In the genomic region with DNA sequence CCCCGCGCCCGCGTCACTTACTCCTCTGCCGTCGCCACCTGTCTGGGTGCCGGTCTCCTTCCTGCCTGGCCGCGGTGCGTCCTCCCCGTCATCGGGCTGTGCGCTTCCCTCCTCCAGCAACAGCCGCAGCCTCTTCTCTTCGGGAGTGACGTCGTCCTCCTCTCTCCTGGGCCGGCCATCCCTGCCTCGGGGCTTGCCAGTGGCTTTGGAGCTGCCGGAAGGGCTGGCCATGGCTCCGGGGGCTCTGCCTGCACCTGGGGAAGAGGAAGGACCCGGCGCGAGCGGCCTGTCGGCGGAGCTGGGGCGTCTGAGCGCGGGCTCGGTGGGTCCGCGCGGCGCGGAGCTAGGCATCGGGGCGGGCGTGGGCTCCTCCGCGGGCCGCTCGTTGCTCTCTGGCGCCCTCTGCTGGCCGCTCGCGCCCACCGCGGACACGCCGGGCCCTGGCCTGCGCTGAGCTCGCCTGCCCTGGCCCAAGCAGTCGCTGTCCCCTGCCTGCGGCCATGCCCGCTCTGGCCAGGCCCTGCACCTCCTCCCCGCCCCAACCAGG, we compare ENCODE assay signal across 8 cellular contexts. TPM values are rescaled to one million over a fixed set of nuclear protein-coding genes. Genes with fewer than 3 reads are reported as not detected.
A peak's percentile ranks its signal among the peaks of the same experiment; 100 is the strongest.
DNase-seq lines count a peak whose midpoint lies in the region; ATAC-seq, FAIRE-seq and TF ChIP-seq lines count a peak whose summit lies in the region.
"Not testable (repeated sequence)": the region's sequence is repeated elsewhere in the genome, so short reads cannot be mapped to it uniquely, and the experiment has no call there.

No MANE protein-coding gene starts in this region.

- not testable (repeated sequence) for H3K36me3 ChIP-seq in K562 (ENCODE audit: control insufficient read depth, insufficient read depth, low read length); neuron (ENCODE audit: insufficient read depth, low read length)

- H2AFZ ChIP-seq in K562 (ENCODE audit: low read depth, low read length), result peak overlapping the region; percentile 66; the same call in 1 of the 2 replicates
- H2AFZ ChIP-seq in neuron (ENCODE audit: low read depth, low read length), result peak overlapping the region; percentile 81

- CTCF ChIA-PET in K562 (lab: Yijun Ruan, JAX; ENCODE audit: low intra/inter-chr PET ratio), result interaction anchor here (0.6 kb wide), 1 partner anchor 75 kb away, joined by 4 read pairs; the partner anchor contains the start of gene NDUFS8

- TF ChIP-seq RAD21 in K562 (CRISPR knock-in tag; conservative IDR thresholded peaks at IDR 0.05 in 1 of 2, IDR thresholded peaks at IDR 0.05 in 1 of 2), result peak; percentile 18 to 59; a peak in 3 of 4 replicates

- TF ChIP-seq POLR2A in K562 (conservative IDR thresholded peaks at IDR 0.05), result not testable (repeated sequence)

- not testable (repeated sequence) for H3K9me1 ChIP-seq in K562 (ENCODE audit: control insufficient read depth, insufficient read depth, low read length)

- peak overlapping the region; percentile 63; the same call in 1 of the 2 replicates for H3K4me2 ChIP-seq in K562 (ENCODE audit: insufficient read depth, low read length)

- 0 out of 4 replicates have a peak overlapping the region, but pooled peaks of 1 of the 2 experiments have one; percentile 26 for H3K9ac ChIP-seq in K562 (ENCODE audit: insufficient read depth in 1 of 2, low read depth in 2 of 2, low read length in 2 of 2)

- not testable (repeated sequence) for H3K27ac ChIP-seq in K562 (ENCODE audit: extremely low read depth, low read depth, low read length)

- in situ Hi-C loops in K562 (cut with MboI), result not testable (repeated sequence)

- peak overlapping the region; percentile 37 for H3K4me3 ChIP-seq in K562
- H3K4me3 ChIP-seq in neuron (ENCODE audit: low read length), result peak overlapping the region; percentile 40

- DNase-seq in CMK (ENCODE audit: low read depth) (peak; percentile 39), HTR-8/SVneo (ENCODE audit: insufficient read length, low spot score) (peak; percentile 91), NCI-H82 (lab: John Stamatoyannopoulos, UW) (peak; percentile 58), K562 (ENCODE audit: extremely low read depth in 1 of 4, low spot score in 3 of 4) (peak; percentile 69 to 87 (median 84)), left cardiac atrium (peak; percentile 77)
- peak; percentile 67 to 69 for DNase-seq in activated CD4-positive, alpha-beta T cell treated with anti-CD3 and anti-CD28 coated beads for 24 hours (ENCODE audit: low read depth in 2 of 2)
- peak; percentile 31 to 48 for DNase-seq in stimulated activated CD8-positive, alpha-beta memory T cell treated with anti-CD3 and anti-CD28 coated beads, Interleukin-4, amount 100 ng/mL, for 4 hours (ENCODE audit: low read depth in 2 of 2, low spot score in 1 of 2)

- peaks cover 0 to 14% of the 10 kb centered on the region in 2 experiments; a peak in 2 of 5 replicates for H3K27me3 ChIP-seq in K562 (ENCODE audit: control insufficient read depth in 2 of 2, insufficient read depth in 2 of 2, low read length in 2 of 2)
- H3K27me3 ChIP-seq in neuron (ENCODE audit: insufficient read depth, low read length), result not testable (repeated sequence)

- ATAC-seq in K562 (peak; percentile 95), left cardiac atrium (peak; percentile 83 to 85)

- intact Hi-C loops in K562 (cut with micrococcal nuclease); left cardiac atrium (cut with DNase I): not testable (repeated sequence)

- peak; percentile 93 for FAIRE-seq in HTR-8/SVneo (lab: Jason Lieb, UNC)
- FAIRE-seq in K562 (lab: Jason Lieb, UNC), result not testable (repeated sequence)

- POLR2A ChIA-PET in K562 (lab: Yijun Ruan, JAX), result not testable (repeated sequence)

- not testable (repeated sequence) for H3K9me3 ChIP-seq in K562 (replicated peaks; ENCODE audit: control insufficient read depth, insufficient read depth, low read depth, low read length); neuron (ENCODE audit: low read length)

- WGBS in K562 (ENCODE audit: insufficient coverage, low coverage, missing lambda C conversion rate), result under 1% methylated on average over 35 of the region's 57 CpGs

- peak; percentile 56 to 81 (median 76) for TF ChIP-seq CTCF in K562 (IDR thresholded peaks at IDR 0.05 in 2 of 3, conservative IDR thresholded peaks at IDR 0.05 in 1 of 3; ENCODE audit: insufficient read depth in 2 of 3, low read depth in 1 of 3, low read length in 3 of 3)

- BruUV-seq in K562 (replicated peaks; lab: Mats Ljungman, UMichigan), result not testable (repeated sequence)

- TF ChIP-seq EP300 in K562 (IDR thresholded peaks at IDR 0.05; ENCODE audit: low read length), result not testable (repeated sequence)

- not testable (repeated sequence) for H4K20me1 ChIP-seq in K562 (replicated peaks; ENCODE audit: control insufficient read depth, insufficient read depth, low read length)

- H3K4me1 ChIP-seq in K562 (replicated peaks in 1 of 2; ENCODE audit: control insufficient read depth in 2 of 2, insufficient read depth in 2 of 2, low read length in 2 of 2), result peaks cover 0 to 12% of the 10 kb centered on the region in 2 experiments; a peak in 1 of 5 replicates
- H3K4me1 ChIP-seq in neuron (ENCODE audit: insufficient read depth, low read length), result not testable (repeated sequence)

- H3K79me2 ChIP-seq in K562 (ENCODE audit: control insufficient read depth, insufficient read depth, low read length), result not testable (repeated sequence)

TF ChIP-seq in K562, 482 proteins besides CTCF, POLR2A, EP300 and RAD21 (continues in another document):
- TF ChIP-seq SAFB (IDR thresholded peaks at IDR 0.05; ENCODE audit: borderline replicate concordance, low read depth, low read length), result peak; percentile 48; the same call in 1 of the 2 replicates
- TF ChIP-seq CREB1 (IDR thresholded peaks at IDR 0.05); MYC (CRISPR knock-in tag; IDR thresholded peaks at IDR 0.05; ENCODE audit: borderline replicate concordance, low read depth); ATF1 (CRISPR knock-in tag; IDR thresholded peaks at IDR 0.05): not testable (repeated sequence)
- peak; percentile 36; the same call in 1 of the 2 replicates for TF ChIP-seq CREB1 (CRISPR knock-in tag; IDR thresholded peaks at IDR 0.05)
- TF ChIP-seq CTBP1 (IDR thresholded peaks at IDR 0.05; ENCODE audit: borderline replicate concordance), result 0 out of 2 replicates have a peak, but pooled peaks have one; percentile 25
- peak; percentile 70 for TF ChIP-seq ATF7 (IDR thresholded peaks at IDR 0.05)
- peak; percentile 66 for TF ChIP-seq SMC3 (conservative IDR thresholded peaks at IDR 0.05; ENCODE audit: insufficient read depth, low read depth, low read length)
- peak; percentile 79 for TF ChIP-seq ZNF263 (CRISPR knock-in tag; IDR thresholded peaks at IDR 0.05; ENCODE audit: borderline replicate concordance)
- 0 out of 2 replicates have a peak, but pooled peaks have one; percentile 27 for TF ChIP-seq MYC (IDR thresholded peaks at IDR 0.05; ENCODE audit: low read depth, low read length)
- TF ChIP-seq ATF1 (tag; IDR thresholded peaks at IDR 0.05), result 0 out of 2 replicates have a peak, but pooled peaks have one; percentile 10

RNA-seq across cellular contexts. Expression of gene UNC93B1, which starts 48.4 kb away (rescaled TPM):
- total RNA-seq in K562 (2011; cell fraction: chromatin; rRNA removed; ENCODE audit: low replicate concordance), result 14.0 and 42.4 TPM in 2 replicates
- total RNA-seq in K562 (2011; cell fraction: nucleolus; rRNA removed), result 38.0 and 40.8 TPM in 2 replicates
- 17.3 and 24.9 TPM in 2 replicates for total RNA-seq in K562 (2011; cell fraction: nucleoplasm; rRNA removed)
- total RNA-seq in K562 (2014; rRNA removed) (10.1 and 12.2 TPM in 2 replicates), K562 (2014; rRNA removed; fragmentation: Illumina TruSeq; extraction: Trizol) (3.7 and 4.3 TPM in 2 replicates), K562 (2015; rRNA removed; fragmentation: Illumina TruSeq; extraction: Trizol) (2.3 and 3.3 TPM in 2 replicates), K562 (2021) (13.6 and 14.1 TPM in 2 replicates), left cardiac atrium (10 to 100 TPM; 12.5 to 15.1 TPM)
- polyA plus RNA-seq in K562 (2011; rRNA removed) (8.6 and 10.0 TPM in 2 replicates), K562 (2014; fragmentation: Illumina TruSeq; extraction: Trizol) (5.1 and 6.5 TPM in 2 replicates), K562 (2014; fragmentation: Nextera tagmentation; extraction: Ambion mirVana) (under 1 TPM; 0.10 to 0.17 TPM), K562 (2014; rRNA removed) (7.3 and 11.6 TPM in 2 replicates)
- polyA plus RNA-seq in K562 (2011; cell fraction: cytosol; rRNA removed), result 11.3 and 17.7 TPM in 2 replicates
- 30.9 and 40.1 TPM in 2 replicates for polyA plus RNA-seq in K562 (2011; cell fraction: nucleus; rRNA removed)
- polyA plus RNA-seq in K562 (2012), result 6.5 and 9.5 TPM in 2 replicates
- polyA minus RNA-seq in K562 (2011; rRNA and poly(A)+ RNA removed), result 5.2 and 8.3 TPM in 2 replicates
- polyA minus RNA-seq in K562 (2011; cell fraction: cytosol; rRNA and poly(A)+ RNA removed), result 9.3 and 11.6 TPM in 2 replicates
- 12.3 and 12.5 TPM in 2 replicates for polyA minus RNA-seq in K562 (2011; cell fraction: nucleus; rRNA and poly(A)+ RNA removed)

RNA-seq across cellular contexts. Expression of gene ALDH3B1, which starts 54.6 kb away (rescaled TPM):
- total RNA-seq in K562 (2011; cell fraction: chromatin; rRNA removed; ENCODE audit: low replicate concordance), result 0.14 and 0.70 TPM in 2 replicates
- total RNA-seq in K562 (2011; cell fraction: nucleolus; rRNA removed), result 0.13 and 0.17 TPM in 2 replicates
- total RNA-seq in K562 (2011; cell fraction: nucleoplasm; rRNA removed), result 0.07 and 0.15 TPM in 2 replicates
- total RNA-seq in K562 (2014; rRNA removed) (0.37 TPM in 1 of 2 replicates, not detected in the other), K562 (2014; rRNA removed; fragmentation: Illumina TruSeq; extraction: Trizol) (0.04 TPM in 1 of 2 replicates, not detected in the other), K562 (2015; rRNA removed; fragmentation: Illumina TruSeq; extraction: Trizol) (0.07 and 0.08 TPM in 2 replicates), K562 (2021) (0.13 and 0.35 TPM in 2 replicates), left cardiac atrium (1 to 10 TPM; 6.2 to 8.9 TPM)
- polyA plus RNA-seq in K562 (2011; rRNA removed) (0.10 and 0.19 TPM in 2 replicates), K562 (2014; fragmentation: Illumina TruSeq; extraction: Trizol) (0.06 and 0.15 TPM in 2 replicates), K562 (2014; fragmentation: Nextera tagmentation; extraction: Ambion mirVana) (under 1 TPM in 1 of 2 experiments, not detected in 1; 0.01 TPM), K562 (2014; rRNA removed) (0.21 and 0.43 TPM in 2 replicates)
- polyA plus RNA-seq in K562 (2011; cell fraction: cytosol; rRNA removed), result 0.18 and 0.36 TPM in 2 replicates
- polyA plus RNA-seq in K562 (2011; cell fraction: nucleus; rRNA removed), result 0.21 and 0.30 TPM in 2 replicates
- 0.42 and 1.4 TPM in 2 replicates for polyA plus RNA-seq in K562 (2012)
- 0.03 TPM in 1 of 2 replicates, not detected in the other for polyA minus RNA-seq in K562 (2011; rRNA and poly(A)+ RNA removed)
- polyA minus RNA-seq in K562 (2011; cell fraction: cytosol; rRNA and poly(A)+ RNA removed), result 1.5 TPM in 1 of 2 replicates, not detected in the other
- 0.11 and 0.54 TPM in 2 replicates for polyA minus RNA-seq in K562 (2011; cell fraction: nucleus; rRNA and poly(A)+ RNA removed)

Comparison
In these comparisons a context has a peak if more than half of its experiments do, and no peak if none do; other contexts are left out.
1. DNase-seq: peak in every context shown above with its lines; median percentile 91 in HTR-8/SVneo; 84 in K562; 77 in left cardiac atrium; 68 in activated CD4-positive, alpha-beta T cell treated with anti-CD3 and anti-CD28 coated beads for 24 hours; 58 in NCI-H82; 40 in stimulated activated CD8-positive, alpha-beta memory T cell treated with anti-CD3 and anti-CD28 coated beads, Interleukin-4, amount 100 ng/mL, for 4 hours; 39 in CMK.
2. RNA of gene ALDH3B1, which starts 54.6 kb away (total RNA-seq): 6.2 to 8.9 TPM in left cardiac atrium; 0.04 to 0.70 TPM in K562; every median in the first group is over 4 times any median in the second.